1 cellular context compared by ENCODE assay signal in genomic region chr15:66685638-66686150, GRCh38.
TF ChIP-seq lines count a peak whose summit lies in the region.

No MANE protein-coding gene starts in this region.

TF ChIP-seq in SK-N-SH treated with all-trans-retinoic acid at 6 μM for 48 hours, 23 proteins besides CTCF, POLR2A, EP300 and RAD21 (continued from another document):
- TF ChIP-seq, protein P1, sequence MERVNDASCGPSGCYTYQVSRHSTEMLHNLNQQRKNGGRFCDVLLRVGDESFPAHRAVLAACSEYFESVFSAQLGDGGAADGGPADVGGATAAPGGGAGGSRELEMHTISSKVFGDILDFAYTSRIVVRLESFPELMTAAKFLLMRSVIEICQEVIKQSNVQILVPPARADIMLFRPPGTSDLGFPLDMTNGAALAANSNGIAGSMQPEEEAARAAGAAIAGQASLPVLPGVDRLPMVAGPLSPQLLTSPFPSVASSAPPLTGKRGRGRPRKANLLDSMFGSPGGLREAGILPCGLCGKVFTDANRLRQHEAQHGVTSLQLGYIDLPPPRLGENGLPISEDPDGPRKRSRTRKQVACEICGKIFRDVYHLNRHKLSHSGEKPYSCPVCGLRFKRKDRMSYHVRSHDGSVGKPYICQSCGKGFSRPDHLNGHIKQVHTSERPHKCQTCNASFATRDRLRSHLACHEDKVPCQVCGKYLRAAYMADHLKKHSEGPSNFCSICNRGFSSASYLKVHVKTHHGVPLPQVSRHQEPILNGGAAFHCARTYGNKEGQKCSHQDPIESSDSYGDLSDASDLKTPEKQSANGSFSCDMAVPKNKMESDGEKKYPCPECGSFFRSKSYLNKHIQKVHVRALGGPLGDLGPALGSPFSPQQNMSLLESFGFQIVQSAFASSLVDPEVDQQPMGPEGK (CRISPR knock-in tag; IDR thresholded peaks at IDR 0.05; ENCODE audit: borderline replicate concordance) = no peak
- TF ChIP-seq ISL1 (CRISPR knock-in tag; IDR thresholded peaks at IDR 0.05) = no peak
